ENCODE assay signal across 9 cellular contexts in the genomic region with DNA sequence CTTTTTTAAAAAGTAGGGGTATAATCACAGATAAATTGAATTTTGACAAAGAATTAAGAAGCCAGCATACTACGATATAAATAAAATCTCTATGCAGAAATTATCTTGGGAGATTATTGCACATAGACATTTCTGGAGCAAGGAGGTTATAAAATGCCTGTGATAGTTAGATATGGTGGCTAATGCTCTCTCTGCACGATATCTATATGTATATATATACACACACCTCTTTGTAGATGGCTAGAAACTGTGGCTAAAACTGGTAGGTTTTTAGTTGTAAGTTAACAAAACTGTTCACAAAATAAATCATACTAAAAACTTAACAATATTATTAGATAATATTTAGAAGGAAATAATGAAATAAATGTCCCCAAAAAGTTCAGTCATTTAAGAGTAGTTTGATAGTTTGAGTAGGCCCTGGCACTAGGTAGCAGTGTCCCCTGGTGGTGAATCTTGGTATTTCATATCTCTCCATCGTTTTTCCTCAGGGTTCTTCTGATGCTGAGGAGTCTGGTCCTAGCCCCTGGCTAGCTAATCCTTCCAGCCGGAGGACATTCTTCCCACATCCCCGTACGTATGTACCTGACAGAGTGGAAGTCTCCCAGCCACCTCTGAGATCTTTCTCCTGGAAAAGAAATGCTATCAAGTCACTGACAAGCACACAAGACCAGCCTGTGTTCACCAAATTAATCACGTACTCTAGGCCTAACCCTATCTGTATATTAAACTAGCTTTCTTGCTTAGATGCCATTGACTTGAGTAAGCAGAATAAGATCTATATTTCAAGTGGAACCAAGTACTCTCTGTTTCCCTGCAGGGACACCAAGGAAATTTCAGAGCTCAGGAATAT. TPM values are rescaled to one million over a fixed set of nuclear protein-coding genes. Genes with fewer than 3 reads are reported as not detected.
DNase-seq lines count a peak whose midpoint lies in the region; ATAC-seq lines count a peak whose summit lies in the region.
"Had no signal": no experiment of that assay in that cellular context is flagged by ENCODE, and none has a peak within 500 bp of the region (broad histone marks: within the 10 kb centered on the region; RNA-seq: fewer than 3 reads in every experiment).

No MANE protein-coding gene starts in this region.

- no peak overlapping the region for H3K27ac Mint-ChIP-seq in stimulated activated effector memory CD8-positive, alpha-beta T cell treated with anti-CD3 and anti-CD28 coated beads, Interleukin-12 subunit alpha, Interleukin-12 subunit beta, amount 100 ng/mL, for 72 hours
- no peak overlapping the region for H3K27ac Mint-ChIP-seq in activated T-helper 2 cell treated with anti-CD3 and anti-CD28 coated beads, Interferon-gamma antibody, Interleukin-2, Interleukin-4, amounts not matched to agents 10 μg/mL and 5 μg/mL and 100 μg/mL, durations not matched to agents 14 hours and 24 hours and 36 hours

- peaks cover 8% of the 10 kb centered on the region for H3K4me1 Mint-ChIP-seq in stimulated activated effector memory CD8-positive, alpha-beta T cell treated with anti-CD3 and anti-CD28 coated beads, Interleukin-12 subunit alpha, Interleukin-12 subunit beta, amount 100 ng/mL, for 72 hours
- peaks cover 9% of the 10 kb centered on the region for H3K4me1 Mint-ChIP-seq in activated T-helper 2 cell treated with anti-CD3 and anti-CD28 coated beads, Interferon-gamma antibody, Interleukin-2, Interleukin-4, amounts not matched to agents 10 μg/mL and 5 μg/mL and 100 μg/mL, durations not matched to agents 14 hours and 24 hours and 36 hours (ENCODE audit: low read depth)

- H3K27me3 Mint-ChIP-seq in activated T-helper 2 cell treated with anti-CD3 and anti-CD28 coated beads, Interferon-gamma antibody, Interleukin-2, Interleukin-4, amounts not matched to agents 10 μg/mL and 5 μg/mL and 100 μg/mL, durations not matched to agents 14 hours and 24 hours and 36 hours (ENCODE audit: low read depth), result peaks cover 4% of the 10 kb centered on the region

- no peak overlapping the region for H3K4me3 Mint-ChIP-seq in stimulated activated effector memory CD8-positive, alpha-beta T cell treated with anti-CD3 and anti-CD28 coated beads, Interleukin-12 subunit alpha, Interleukin-12 subunit beta, amount 100 ng/mL, for 72 hours
- no peak overlapping the region for H3K4me3 Mint-ChIP-seq in activated T-helper 2 cell treated with anti-CD3 and anti-CD28 coated beads, Interferon-gamma antibody, Interleukin-2, Interleukin-4, amounts not matched to agents 10 μg/mL and 5 μg/mL and 100 μg/mL, durations not matched to agents 14 hours and 24 hours and 36 hours (ENCODE audit: low read depth)

- no peaks in the 10 kb centered on the region for H3K36me3 Mint-ChIP-seq in stimulated activated effector memory CD8-positive, alpha-beta T cell treated with anti-CD3 and anti-CD28 coated beads, Interleukin-12 subunit alpha, Interleukin-12 subunit beta, amount 100 ng/mL, for 72 hours
- H3K36me3 Mint-ChIP-seq in activated T-helper 2 cell treated with anti-CD3 and anti-CD28 coated beads, Interferon-gamma antibody, Interleukin-2, Interleukin-4, amounts not matched to agents 10 μg/mL and 5 μg/mL and 100 μg/mL, durations not matched to agents 14 hours and 24 hours and 36 hours (ENCODE audit: low read depth), result no peaks in the 10 kb centered on the region

- no peaks in the 10 kb centered on the region for H3K9me3 Mint-ChIP-seq in stimulated activated effector memory CD8-positive, alpha-beta T cell treated with anti-CD3 and anti-CD28 coated beads, Interleukin-12 subunit alpha, Interleukin-12 subunit beta, amount 100 ng/mL, for 72 hours
- H3K9me3 Mint-ChIP-seq in activated T-helper 2 cell treated with anti-CD3 and anti-CD28 coated beads, Interferon-gamma antibody, Interleukin-2, Interleukin-4, amounts not matched to agents 10 μg/mL and 5 μg/mL and 100 μg/mL, durations not matched to agents 14 hours and 24 hours and 36 hours, result peaks cover 9% of the 10 kb centered on the region

- intact Hi-C loops in activated T-helper 2 cell treated with anti-CD3 and anti-CD28 coated beads, Interferon-gamma antibody, Interleukin-2, Interleukin-4, amounts not matched to agents 10 μg/mL and 5 μg/mL and 100 μg/mL, durations not matched to agents 14 hours and 24 hours and 36 hours (cut with micrococcal nuclease), result loop anchor here (10.0 kb wide), 1 partner anchor 155 kb away; no protein-coding TSS in a partner anchor

- peak; percentile 16 for DNase-seq in stimulated activated CD4-positive, alpha-beta T cell treated with anti-CD3 and anti-CD28 coated beads, Interleukin-2, amount 100 ng/mL, for 4 hours (ENCODE audit: low read depth)
- DNase-seq in stimulated activated CD4-positive, alpha-beta T cell treated with anti-CD3 and anti-CD28 coated beads, Interleukin-12 subunit alpha, Interleukin-12 subunit beta, amount 100 ng/mL, for 4 hours, result no peak
- DNase-seq in MV-4-11 (lab: John Stamatoyannopoulos, UW) (peak; percentile 29), iPS DF 19.7 (ENCODE audit: low read depth, low spot score) (peak; percentile 25)
- peak; percentile 28 to 29 for DNase-seq in activated T-cell treated with anti-CD3 and anti-CD28 coated beads, Interleukin-2, amount 50 U/mL, for 48 hours
- DNase-seq in stimulated activated effector memory CD8-positive, alpha-beta T cell treated with anti-CD3 and anti-CD28 coated beads, Interleukin-12 subunit alpha, Interleukin-12 subunit beta, amount 100 ng/mL, for 72 hours (ENCODE audit: low spot score in 2 of 2), result peak; percentile 19 to 60
- DNase-seq in activated T-helper 2 cell treated with anti-CD3 and anti-CD28 coated beads, Interferon-gamma antibody, Interleukin-2, Interleukin-4, amounts not matched to agents 10 μg/mL and 5 μg/mL and 100 μg/mL, durations not matched to agents 14 hours and 24 hours and 36 hours (ENCODE audit: low spot score), result no peak

- ATAC-seq in stimulated activated effector memory CD8-positive, alpha-beta T cell treated with anti-CD3 and anti-CD28 coated beads, Interleukin-12 subunit alpha, Interleukin-12 subunit beta, amount 100 ng/mL, for 72 hours, result no peak
- no peak for ATAC-seq in HG02763 (IDR thresholded peaks at IDR 0.05; ENCODE audit: unreplicated experiment)

RNA-seq across cellular contexts. Expression of a gene that starts 32.2 kb away (rescaled TPM):
- total RNA-seq in activated T-helper 2 cell treated with anti-CD3 and anti-CD28 coated beads, Interferon-gamma antibody, Interleukin-2, Interleukin-4, amounts not matched to agents 10 μg/mL and 5 μg/mL and 100 μg/mL, durations not matched to agents 14 hours and 24 hours and 36 hours, result not detected in 2 replicates
- total RNA-seq: subcutaneous adipose tissue had no signal

RNA-seq across cellular contexts. Expression of a gene that starts 35.3 kb away (rescaled TPM):
- total RNA-seq in activated T-helper 2 cell treated with anti-CD3 and anti-CD28 coated beads, Interferon-gamma antibody, Interleukin-2, Interleukin-4, amounts not matched to agents 10 μg/mL and 5 μg/mL and 100 μg/mL, durations not matched to agents 14 hours and 24 hours and 36 hours, result not detected in 2 replicates
- total RNA-seq: subcutaneous adipose tissue had no signal

Comparison
In these comparisons a context has a peak if more than half of its experiments do, and no peak if none do; other contexts are left out.
1. DNase-seq: peak in stimulated activated CD4-positive, alpha-beta T cell treated with anti-CD3 and anti-CD28 coated beads, Interleukin-2, amount 100 ng/mL, for 4 hours (single experiment), MV-4-11 (single experiment), activated T-cell treated with anti-CD3 and anti-CD28 coated beads, Interleukin-2, amount 50 U/mL, for 48 hours (2 of 2), iPS DF 19.7 (single experiment) and stimulated activated effector memory CD8-positive, alpha-beta T cell treated with anti-CD3 and anti-CD28 coated beads, Interleukin-12 subunit alpha, Interleukin-12 subunit beta, amount 100 ng/mL, for 72 hours (2 of 2); none in stimulated activated CD4-positive, alpha-beta T cell treated with anti-CD3 and anti-CD28 coated beads, Interleukin-12 subunit alpha, Interleukin-12 subunit beta, amount 100 ng/mL, for 4 hours (single experiment) and activated T-helper 2 cell treated with anti-CD3 and anti-CD28 coated beads, Interferon-gamma antibody, Interleukin-2, Interleukin-4, amounts not matched to agents 10 μg/mL and 5 μg/mL and 100 μg/mL, durations not matched to agents 14 hours and 24 hours and 36 hours (single experiment).